ENCODE assay signal across 2 cellular contexts in genomic region chr6:107248147-107248546, GRCh38.
TF ChIP-seq lines count a peak whose summit lies in the region.

No MANE protein-coding gene starts in this region.

TF ChIP-seq in GM23338, 12 proteins besides CTCF, POLR2A, EP300 and RAD21 (continued from another document):
- TF ChIP-seq, protein P1, sequence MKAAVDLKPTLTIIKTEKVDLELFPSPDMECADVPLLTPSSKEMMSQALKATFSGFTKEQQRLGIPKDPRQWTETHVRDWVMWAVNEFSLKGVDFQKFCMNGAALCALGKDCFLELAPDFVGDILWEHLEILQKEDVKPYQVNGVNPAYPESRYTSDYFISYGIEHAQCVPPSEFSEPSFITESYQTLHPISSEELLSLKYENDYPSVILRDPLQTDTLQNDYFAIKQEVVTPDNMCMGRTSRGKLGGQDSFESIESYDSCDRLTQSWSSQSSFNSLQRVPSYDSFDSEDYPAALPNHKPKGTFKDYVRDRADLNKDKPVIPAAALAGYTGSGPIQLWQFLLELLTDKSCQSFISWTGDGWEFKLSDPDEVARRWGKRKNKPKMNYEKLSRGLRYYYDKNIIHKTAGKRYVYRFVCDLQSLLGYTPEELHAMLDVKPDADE (IDR thresholded peaks at IDR 0.05): no peak
- TF ChIP-seq STAT1 (IDR thresholded peaks at IDR 0.05; ENCODE audit: unreplicated experiment): no peak
- TF ChIP-seq NANOG (IDR thresholded peaks at IDR 0.05; ENCODE audit: borderline replicate concordance): no peak
- no peak for TF ChIP-seq ZNF462 (CRISPR knock-in tag; IDR thresholded peaks at IDR 0.05)
- TF ChIP-seq ZNF114 (CRISPR knock-in tag; IDR thresholded peaks at IDR 0.05): no peak
- no peak for TF ChIP-seq CREB1 (CRISPR knock-in tag; IDR thresholded peaks at IDR 0.05; ENCODE audit: low read depth)
- no peak for TF ChIP-seq EZH2 (IDR thresholded peaks at IDR 0.05; ENCODE audit: low read depth, unreplicated experiment)
- no peak for TF ChIP-seq ZNF331 (CRISPR knock-in tag; IDR thresholded peaks at IDR 0.05; ENCODE audit: low read depth)
- no peak for TF ChIP-seq EZH2phosphoT487 (IDR thresholded peaks at IDR 0.05; ENCODE audit: unreplicated experiment)
- no peak for TF ChIP-seq POLR2AphosphoS5 (IDR thresholded peaks at IDR 0.05; ENCODE audit: low read depth)

TF ChIP-seq in SK-N-SH treated with all-trans-retinoic acid at 6 μM for 48 hours, 23 proteins besides CTCF, POLR2A, EP300 and RAD21 (continued from another document):
- TF ChIP-seq TOX (CRISPR knock-in tag; IDR thresholded peaks at IDR 0.05; ENCODE audit: borderline replicate concordance) (no peak), OSR1 (CRISPR knock-in tag; IDR thresholded peaks at IDR 0.05) (no peak), CSDC2 (CRISPR knock-in tag; IDR thresholded peaks at IDR 0.05) (no peak), PPARA (CRISPR knock-in tag; IDR thresholded peaks at IDR 0.05; ENCODE audit: borderline replicate concordance) (no peak), ARNTL (CRISPR knock-in tag; IDR thresholded peaks at IDR 0.05; ENCODE audit: borderline replicate concordance, low read depth) (no peak), RARB (CRISPR knock-in tag; IDR thresholded peaks at IDR 0.05) (no peak), ESRRG (CRISPR knock-in tag; IDR thresholded peaks at IDR 0.05) (no peak), ZNF70 (CRISPR knock-in tag; IDR thresholded peaks at IDR 0.05) (no peak), ZFP30 (CRISPR knock-in tag; IDR thresholded peaks at IDR 0.05) (no peak)
- TF ChIP-seq, protein P2, sequence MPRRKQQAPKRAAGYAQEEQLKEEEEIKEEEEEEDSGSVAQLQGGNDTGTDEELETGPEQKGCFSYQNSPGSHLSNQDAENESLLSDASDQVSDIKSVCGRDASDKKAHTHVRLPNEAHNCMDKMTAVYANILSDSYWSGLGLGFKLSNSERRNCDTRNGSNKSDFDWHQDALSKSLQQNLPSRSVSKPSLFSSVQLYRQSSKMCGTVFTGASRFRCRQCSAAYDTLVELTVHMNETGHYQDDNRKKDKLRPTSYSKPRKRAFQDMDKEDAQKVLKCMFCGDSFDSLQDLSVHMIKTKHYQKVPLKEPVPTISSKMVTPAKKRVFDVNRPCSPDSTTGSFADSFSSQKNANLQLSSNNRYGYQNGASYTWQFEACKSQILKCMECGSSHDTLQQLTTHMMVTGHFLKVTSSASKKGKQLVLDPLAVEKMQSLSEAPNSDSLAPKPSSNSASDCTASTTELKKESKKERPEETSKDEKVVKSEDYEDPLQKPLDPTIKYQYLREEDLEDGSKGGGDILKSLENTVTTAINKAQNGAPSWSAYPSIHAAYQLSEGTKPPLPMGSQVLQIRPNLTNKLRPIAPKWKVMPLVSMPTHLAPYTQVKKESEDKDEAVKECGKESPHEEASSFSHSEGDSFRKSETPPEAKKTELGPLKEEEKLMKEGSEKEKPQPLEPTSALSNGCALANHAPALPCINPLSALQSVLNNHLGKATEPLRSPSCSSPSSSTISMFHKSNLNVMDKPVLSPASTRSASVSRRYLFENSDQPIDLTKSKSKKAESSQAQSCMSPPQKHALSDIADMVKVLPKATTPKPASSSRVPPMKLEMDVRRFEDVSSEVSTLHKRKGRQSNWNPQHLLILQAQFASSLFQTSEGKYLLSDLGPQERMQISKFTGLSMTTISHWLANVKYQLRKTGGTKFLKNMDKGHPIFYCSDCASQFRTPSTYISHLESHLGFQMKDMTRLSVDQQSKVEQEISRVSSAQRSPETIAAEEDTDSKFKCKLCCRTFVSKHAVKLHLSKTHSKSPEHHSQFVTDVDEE (CRISPR knock-in tag; IDR thresholded peaks at IDR 0.05): no peak
